1 cellular context compared by ENCODE assay signal in genomic region chr3:50239649-50240048, GRCh38.
TF ChIP-seq lines count a peak whose summit lies in the region.

No MANE protein-coding gene starts in this region.

TF ChIP-seq in endothelial cell of umbilical vein, 7 proteins besides CTCF, POLR2A, EP300 and RAD21:
- no peak for TF ChIP-seq POLR2AphosphoS5 (IDR thresholded peaks at IDR 0.05; ENCODE audit: insufficient read depth, low read depth, low read length)
- TF ChIP-seq JUN (IDR thresholded peaks at IDR 0.05; ENCODE audit: borderline replicate concordance, insufficient read depth, insufficient read length, low read depth): no peak
- TF ChIP-seq FOS (IDR thresholded peaks at IDR 0.05; ENCODE audit: borderline replicate concordance, insufficient read depth, low read length): no peak
- TF ChIP-seq MYC (IDR thresholded peaks at IDR 0.05; ENCODE audit: low read depth, low read length): no peak
- TF ChIP-seq MAX (IDR thresholded peaks at IDR 0.05; ENCODE audit: insufficient read depth, insufficient read length): no peak
- TF ChIP-seq GATA2 (IDR thresholded peaks at IDR 0.05; ENCODE audit: insufficient read depth, insufficient read length, low read depth, low read length): no peak
- no peak for TF ChIP-seq EZH2 (IDR thresholded peaks at IDR 0.05; ENCODE audit: borderline replicate concordance, low read depth, low read length, severe bottlenecking)
